23 cellular contexts compared by ENCODE assay signal in genomic region chr5:137708796-137709559, GRCh38. TPM values are rescaled to one million over a fixed set of nuclear protein-coding genes. Genes with fewer than 3 reads are reported as not detected.
DNase-seq lines count a peak whose midpoint lies in the region; TF ChIP-seq lines count a peak whose summit lies in the region.
"Had no signal": no experiment of that assay in that cellular context is flagged by ENCODE, and none has a peak within 500 bp of the region (broad histone marks: within the 10 kb centered on the region; RNA-seq: fewer than 3 reads in every experiment).

No MANE protein-coding gene starts in this region.

- no peak overlapping the region for H2AK5ac ChIP-seq in neuronal stem cell (ENCODE audit: low read depth, low read length)

- no peak overlapping the region for H3K4ac ChIP-seq in neuronal stem cell (ENCODE audit: low read length)

- TF ChIP-seq CTCF in MM.1S (IDR thresholded peaks at IDR 0.05; ENCODE audit: low read length) (no peak), endodermal cell (conservative IDR thresholded peaks at IDR 0.05) (no peak), CD14-positive monocyte (IDR thresholded peaks at IDR 0.05) (no peak), osteoblast (IDR thresholded peaks at IDR 0.05; ENCODE audit: extremely low read depth, low read depth, low read length) (no peak), GM13976 (IDR thresholded peaks at IDR 0.05; ENCODE audit: borderline replicate concordance, control extremely low read depth, extremely low read depth, insufficient read depth, missing control alignments) (no peak)

- no peak overlapping the region for H2BK5ac ChIP-seq in neuronal stem cell (ENCODE audit: low read length)

- no peak overlapping the region for H3K14ac ChIP-seq in neuronal stem cell (ENCODE audit: low read length)

- H3K4me1 ChIP-seq in MM.1S (ENCODE audit: low read length) (peaks cover 24% of the 10 kb centered on the region), endodermal cell (ENCODE audit: control insufficient read depth, insufficient read depth, low read length) (no peaks in the 10 kb centered on the region), neuronal stem cell (ENCODE audit: control insufficient read depth in 2 of 2, insufficient read depth in 1 of 2, low read depth in 1 of 2, low read length in 2 of 2) (no peaks in the 10 kb centered on the region), osteoblast (ENCODE audit: insufficient read depth, low read length) (peaks cover 15% of the 10 kb centered on the region)
- H3K4me1 ChIP-seq: BLaER1 treated with 17β-estradiol and CSF1 and Interleukin-3, amounts not matched to agents 10 nM and 100 nM; gastroesophageal sphincter had no signal

- H3K79me1 ChIP-seq in neuronal stem cell (ENCODE audit: low read depth, low read length) = no peaks in the 10 kb centered on the region

- H3K4me3 ChIP-seq in MM.1S (ENCODE audit: low read length) (no peak overlapping the region), endodermal cell (ENCODE audit: low read length) (no peak overlapping the region), neuronal stem cell (ENCODE audit: low read length in 2 of 2) (no peak overlapping the region), osteoblast (ENCODE audit: insufficient read depth, low read length) (no peak overlapping the region)
- H3K4me3 ChIP-seq: BLaER1 treated with 17β-estradiol and CSF1 and Interleukin-3, amounts not matched to agents 10 nM and 100 nM; gastroesophageal sphincter; GM23338; ovary; tibial artery had no signal

- H3K27me3 ChIP-seq in MM.1S (replicated peaks; ENCODE audit: insufficient read depth, low read length) (no peaks in the 10 kb centered on the region), endodermal cell (ENCODE audit: control insufficient read depth, insufficient read depth, low read length, poor library complexity, severe bottlenecking) (no peaks in the 10 kb centered on the region), neuronal stem cell (ENCODE audit: control insufficient read depth in 3 of 3, insufficient read depth in 3 of 3, low read depth in 1 of 3, low read length in 3 of 3) (no peaks in the 10 kb centered on the region), osteoblast (ENCODE audit: insufficient read depth, low read length) (no peaks in the 10 kb centered on the region)
- H3K27me3 ChIP-seq: BLaER1 treated with 17β-estradiol and CSF1 and Interleukin-3, amounts not matched to agents 10 nM and 100 nM; brain microvascular endothelial cell; gastroesophageal sphincter; ovary; tibial artery had no signal

- H3K27ac Mint-ChIP-seq in endodermal cell = no peak overlapping the region
- H3K27ac Mint-ChIP-seq in CD14-positive monocyte = no peak overlapping the region
- H3K27ac Mint-ChIP-seq: GM23338; HFFc6; natural killer cell; T-helper 1 cell treated with Interleukin-12 subunit alpha and Interleukin-12 subunit beta and Interleukin-4 antibody, amounts not matched to agents 30 μg/mL and 1 μg/mL, for 36 hours had no signal

- no peak overlapping the region for H2BK12ac ChIP-seq in neuronal stem cell (ENCODE audit: low read length)

- H3K27ac ChIP-seq in MM.1S (ENCODE audit: low read length) = peak overlapping the region; percentile 19; the same call in 1 of the 2 replicates
- no peak overlapping the region for H3K27ac ChIP-seq in endodermal cell (ENCODE audit: low read depth, low read length)
- no peak overlapping the region for H3K27ac ChIP-seq in neuronal stem cell (replicated peaks; ENCODE audit: low read length)
- H3K27ac ChIP-seq in osteoblast (ENCODE audit: low read depth, low read length) = no peak overlapping the region
- H3K27ac ChIP-seq: BLaER1 treated with 17β-estradiol and CSF1 and Interleukin-3, amounts not matched to agents 10 nM and 100 nM; brain microvascular endothelial cell; gastroesophageal sphincter; ovary; tibial artery had no signal

- DNase-seq in COR-L47 (lab: John Stamatoyannopoulos, UW) (peak; percentile 90), MM.1S (peak; percentile 78), NCI-H345 treated with DMSO at 0.1 percent for 48 hours (lab: John Stamatoyannopoulos, UW; ENCODE audit: unreplicated experiment) (peak; percentile 8), endodermal cell (peak; percentile 25), neuronal stem cell (ENCODE audit: low spot score) (no peak), CD14-positive monocyte (ENCODE audit: low spot score) (no peak), osteoblast (ENCODE audit: insufficient read length, low spot score, missing footprints) (no peak), GM13976 (ENCODE audit: low spot score) (no peak)
- DNase-seq: activated CD4-positive, alpha-beta T cell treated with anti-CD3 and anti-CD28 coated beads for 4 hours; activated T-cell treated with anti-CD3 and anti-CD28 coated beads, Interleukin-2, amount 50 U/mL, for 4 hours; brain microvascular endothelial cell; HFFc6; midbrain; natural killer cell; NCI-H1436; NCI-H226; stimulated activated naive CD8-positive, alpha-beta T cell treated with anti-CD3 and anti-CD28 coated beads, Interleukin-15, Interleukin-2, amounts not matched to agents 100 U/mL and 50 U/mL, for 24 hours; tibial artery had no signal

- H3K36me3 Mint-ChIP-seq in endodermal cell (ENCODE audit: low read depth) = peaks cover 39% of the 10 kb centered on the region
- H3K36me3 Mint-ChIP-seq in CD14-positive monocyte = no peaks in the 10 kb centered on the region
- H3K36me3 Mint-ChIP-seq: natural killer cell had no signal

- no peak overlapping the region for H4K91ac ChIP-seq in neuronal stem cell (ENCODE audit: low read depth, low read length, poor library complexity)

- H2AFZ ChIP-seq in MM.1S (ENCODE audit: low read length) = no peak overlapping the region
- H2AFZ ChIP-seq in neuronal stem cell (ENCODE audit: low read length) = no peak overlapping the region
- no peak overlapping the region for H2AFZ ChIP-seq in osteoblast (ENCODE audit: low read length)
- H2AFZ ChIP-seq: GM23338 had no signal

- in situ Hi-C loops in GM13976 (cut with MboI; ENCODE audit: low sequenced_read_pairs, unreplicated experiment) = no loop called here

- H3K4me3 Mint-ChIP-seq in endodermal cell = no peak overlapping the region
- no peak overlapping the region for H3K4me3 Mint-ChIP-seq in CD14-positive monocyte
- H3K4me3 Mint-ChIP-seq: activated T-cell treated with anti-CD3 and anti-CD28 coated beads, Interleukin-2, amount 50 U/mL, for 4 hours; GM23338; HFFc6; natural killer cell; T-helper 1 cell treated with Interleukin-12 subunit alpha and Interleukin-12 subunit beta and Interleukin-4 antibody, amounts not matched to agents 30 μg/mL and 1 μg/mL, for 36 hours had no signal

- no peaks in the 10 kb centered on the region for H3K9me2 ChIP-seq in MM.1S (replicated peaks; ENCODE audit: insufficient read depth, low read length)

- H3K27me3 Mint-ChIP-seq in endodermal cell (ENCODE audit: insufficient read depth) = no peaks in the 10 kb centered on the region
- H3K27me3 Mint-ChIP-seq in CD14-positive monocyte (ENCODE audit: low read depth in 3 of 3) = peaks cover 0 to 3% (median 0%) of the 10 kb centered on the region in 3 donors

- H3K4me2 ChIP-seq in MM.1S (ENCODE audit: low read depth, low read length) (peak overlapping the region; percentile 6; the same call in 1 of the 2 replicates), neuronal stem cell (ENCODE audit: insufficient read depth, low read length, poor library complexity, severe bottlenecking) (no peak overlapping the region), osteoblast (ENCODE audit: insufficient read depth, low read length) (no peak overlapping the region)
- H3K4me2 ChIP-seq: BLaER1 treated with 17β-estradiol and CSF1 and Interleukin-3, amounts not matched to agents 10 nM and 100 nM; GM23338 had no signal

- intact Hi-C loops in CD14-positive monocyte (cut with micrococcal nuclease) = no loop called here

- H3K36me3 ChIP-seq in MM.1S (replicated peaks; ENCODE audit: insufficient read depth, low read length) (no peaks in the 10 kb centered on the region), endodermal cell (ENCODE audit: control insufficient read depth, insufficient read depth, low read length) (no peaks in the 10 kb centered on the region), neuronal stem cell (replicated peaks in 1 of 2; ENCODE audit: control insufficient read depth in 2 of 2, insufficient read depth in 2 of 2, low read length in 2 of 2) (peaks cover 0 to 9% of the 10 kb centered on the region in 2 donors), osteoblast (ENCODE audit: insufficient read depth, low read length) (no peaks in the 10 kb centered on the region)
- H3K36me3 ChIP-seq: brain microvascular endothelial cell, ovary, tibial artery had no signal

- no peak overlapping the region for H4K8ac ChIP-seq in neuronal stem cell (ENCODE audit: low read depth, low read length)

- H3K9ac ChIP-seq in MM.1S (ENCODE audit: low read length) = no peak overlapping the region
- H3K9ac ChIP-seq in endodermal cell (ENCODE audit: extremely low read depth, low read length, poor library complexity, severe bottlenecking) = no peak overlapping the region
- H3K9ac ChIP-seq in neuronal stem cell (ENCODE audit: low read depth, low read length, poor library complexity) = no peak overlapping the region
- H3K9ac ChIP-seq: BLaER1 treated with 17β-estradiol and CSF1 and Interleukin-3, amounts not matched to agents 10 nM and 100 nM had no signal

- H4K20me1 ChIP-seq in MM.1S (ENCODE audit: insufficient read depth, low read length) (no peaks in the 10 kb centered on the region), osteoblast (ENCODE audit: insufficient read depth, low read length) (no peaks in the 10 kb centered on the region)
- H4K20me1 ChIP-seq: BLaER1 treated with 17β-estradiol and CSF1 and Interleukin-3, amounts not matched to agents 10 nM and 100 nM had no signal

- H3K9me3 Mint-ChIP-seq in endodermal cell = peaks cover 14% of the 10 kb centered on the region
- H3K9me3 Mint-ChIP-seq in CD14-positive monocyte = peaks cover 0 to 5% (median 5%) of the 10 kb centered on the region in 7 donors

- H3K18ac ChIP-seq in neuronal stem cell (ENCODE audit: low read length) = no peak overlapping the region

- H2BK15ac ChIP-seq in neuronal stem cell (ENCODE audit: low read length) = no peak overlapping the region

- H2BK120ac ChIP-seq in neuronal stem cell (ENCODE audit: low read depth, low read length) = no peak overlapping the region

- H3K79me2 ChIP-seq in MM.1S (ENCODE audit: low read length) (no peaks in the 10 kb centered on the region), osteoblast (ENCODE audit: insufficient read depth, low read length) (no peaks in the 10 kb centered on the region)

- 98 to 100% methylated on average over 2 to 3 of the region's 3 CpGs for WGBS in endodermal cell (ENCODE audit: insufficient coverage in 1 of 2, insufficient read length in 1 of 2), 2 experiments
- no CpG with 5 or more reads among the region's 3 CpGs for WGBS in neuronal stem cell (ENCODE audit: extremely low coverage in 2 of 2, insufficient read length in 2 of 2, insufficient replicate concordance in 1 of 2), 2 donors

- H3K9me3 ChIP-seq in MM.1S (replicated peaks; ENCODE audit: insufficient read depth, low read length) = no peaks in the 10 kb centered on the region
- peaks cover 18% of the 10 kb centered on the region for H3K9me3 ChIP-seq in endodermal cell (ENCODE audit: control insufficient read depth, low read length)
- peaks cover 4 to 7% of the 10 kb centered on the region in 2 donors for H3K9me3 ChIP-seq in neuronal stem cell (replicated peaks in 1 of 2; ENCODE audit: control insufficient read depth in 2 of 2, insufficient read depth in 1 of 2, low read depth in 1 of 2, low read length in 2 of 2)
- H3K9me3 ChIP-seq in osteoblast (ENCODE audit: low read depth, low read length) = no peaks in the 10 kb centered on the region
- H3K9me3 ChIP-seq: gastroesophageal sphincter, ovary had no signal

- H3K4me1 Mint-ChIP-seq in endodermal cell (no peaks in the 10 kb centered on the region), CD14-positive monocyte (no peaks in the 10 kb centered on the region)
- H3K4me1 Mint-ChIP-seq: GM23338, natural killer cell had no signal

- no peak overlapping the region for H3K23ac ChIP-seq in neuronal stem cell (ENCODE audit: low read depth, low read length, poor library complexity)

- H3F3A ChIP-seq in MM.1S (ENCODE audit: insufficient read depth, low read length) = peaks cover 8% of the 10 kb centered on the region; the same call in 1 of the 2 replicates

RNA-seq across cellular contexts. Expression of gene KLHL3, which starts 26.9 kb away (rescaled TPM):
- total RNA-seq in endodermal cell (10 to 100 TPM; 17.5 to 19.4 TPM), osteoblast (6.2 and 7.1 TPM in 2 replicates)
- polyA plus RNA-seq in endodermal cell (2013, experiment 1 of 2) = 5.6 TPM
- polyA plus RNA-seq in endodermal cell (2013, experiment 2 of 2) = 5.9 TPM
- polyA plus RNA-seq in neuronal stem cell (2013, experiment 1 of 2) = 6.4 TPM
- 6.8 TPM for polyA plus RNA-seq in neuronal stem cell (2013, experiment 2 of 2)
- polyA plus RNA-seq in CD14-positive monocyte = not detected

RNA-seq across cellular contexts. Expression of gene HNRNPA0, which starts 45.2 kb away (rescaled TPM):
- total RNA-seq in endodermal cell (10 to 100 TPM; 50.7 to 61.0 TPM), osteoblast (24.2 TPM in 2 replicates)
- 75.5 TPM for polyA plus RNA-seq in endodermal cell (2013, experiment 1 of 2)
- polyA plus RNA-seq in endodermal cell (2013, experiment 2 of 2) = 72.9 TPM
- 74.7 TPM for polyA plus RNA-seq in neuronal stem cell (2013, experiment 1 of 2)
- polyA plus RNA-seq in neuronal stem cell (2013, experiment 2 of 2) = 76.6 TPM
- polyA plus RNA-seq in CD14-positive monocyte = 10 to 100 TPM in 1 of 2 donors, 1 to 10 TPM in 1; 8.3 to 10.8 TPM

Comparison
In these comparisons a context has a peak if more than half of its experiments do, and no peak if none do; other contexts are left out.
1. DNase-seq: peak in COR-L47 (single experiment), MM.1S (single experiment), NCI-H345 treated with DMSO at 0.1 percent for 48 hours (single experiment) and endodermal cell (single experiment); none in neuronal stem cell (single experiment), CD14-positive monocyte (single experiment), osteoblast (single experiment) and GM13976 (single experiment).